In genomic region chr7:30113144-30113543, GRCh38 we compare ENCODE assay signal across 2 cellular contexts.
TF ChIP-seq lines count a peak whose summit lies in the region.

No MANE protein-coding gene starts in this region.

TF ChIP-seq in HepG2, 621 proteins besides CTCF, POLR2A, EP300 and RAD21:
- TF ChIP-seq, protein P1, sequence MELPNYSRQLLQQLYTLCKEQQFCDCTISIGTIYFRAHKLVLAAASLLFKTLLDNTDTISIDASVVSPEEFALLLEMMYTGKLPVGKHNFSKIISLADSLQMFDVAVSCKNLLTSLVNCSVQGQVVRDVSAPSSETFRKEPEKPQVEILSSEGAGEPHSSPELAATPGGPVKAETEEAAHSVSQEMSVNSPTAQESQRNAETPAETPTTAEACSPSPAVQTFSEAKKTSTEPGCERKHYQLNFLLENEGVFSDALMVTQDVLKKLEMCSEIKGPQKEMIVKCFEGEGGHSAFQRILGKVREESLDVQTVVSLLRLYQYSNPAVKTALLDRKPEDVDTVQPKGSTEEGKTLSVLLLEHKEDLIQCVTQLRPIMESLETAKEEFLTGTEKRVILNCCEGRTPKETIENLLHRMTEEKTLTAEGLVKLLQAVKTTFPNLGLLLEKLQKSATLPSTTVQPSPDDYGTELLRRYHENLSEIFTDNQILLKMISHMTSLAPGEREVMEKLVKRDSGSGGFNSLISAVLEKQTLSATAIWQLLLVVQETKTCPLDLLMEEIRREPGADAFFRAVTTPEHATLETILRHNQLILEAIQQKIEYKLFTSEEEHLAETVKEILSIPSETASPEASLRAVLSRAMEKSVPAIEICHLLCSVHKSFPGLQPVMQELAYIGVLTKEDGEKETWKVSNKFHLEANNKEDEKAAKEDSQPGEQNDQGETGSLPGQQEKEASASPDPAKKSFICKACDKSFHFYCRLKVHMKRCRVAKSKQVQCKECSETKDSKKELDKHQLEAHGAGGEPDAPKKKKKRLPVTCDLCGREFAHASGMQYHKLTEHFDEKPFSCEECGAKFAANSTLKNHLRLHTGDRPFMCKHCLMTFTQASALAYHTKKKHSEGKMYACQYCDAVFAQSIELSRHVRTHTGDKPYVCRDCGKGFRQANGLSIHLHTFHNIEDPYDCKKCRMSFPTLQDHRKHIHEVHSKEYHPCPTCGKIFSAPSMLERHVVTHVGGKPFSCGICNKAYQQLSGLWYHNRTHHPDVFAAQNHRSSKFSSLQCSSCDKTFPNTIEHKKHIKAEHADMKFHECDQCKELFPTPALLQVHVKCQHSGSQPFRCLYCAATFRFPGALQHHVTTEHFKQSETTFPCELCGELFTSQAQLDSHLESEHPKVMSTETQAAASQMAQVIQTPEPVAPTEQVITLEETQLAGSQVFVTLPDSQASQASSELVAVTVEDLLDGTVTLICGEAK (IDR thresholded peaks at IDR 0.05), result no peak
- TF ChIP-seq, protein P1 (CRISPR knock-in tag; IDR thresholded peaks at IDR 0.05), result no peak
- TF ChIP-seq ZFP1 (CRISPR knock-in tag; IDR thresholded peaks at IDR 0.05), result peak; percentile 78; the same call in 1 of the 2 replicates

TF ChIP-seq in K562, 482 proteins besides CTCF, POLR2A, EP300 and RAD21:
- TF ChIP-seq ZFP1 (CRISPR knock-in tag; IDR thresholded peaks at IDR 0.05) (peak; percentile 91), ZNF384 (IDR thresholded peaks at IDR 0.05; ENCODE audit: low read depth, low read length) (no peak)
TF ChIP-seq in K562: peak in this region for 1.
